ENCODE assay signal across 8 cellular contexts in the genomic region with DNA sequence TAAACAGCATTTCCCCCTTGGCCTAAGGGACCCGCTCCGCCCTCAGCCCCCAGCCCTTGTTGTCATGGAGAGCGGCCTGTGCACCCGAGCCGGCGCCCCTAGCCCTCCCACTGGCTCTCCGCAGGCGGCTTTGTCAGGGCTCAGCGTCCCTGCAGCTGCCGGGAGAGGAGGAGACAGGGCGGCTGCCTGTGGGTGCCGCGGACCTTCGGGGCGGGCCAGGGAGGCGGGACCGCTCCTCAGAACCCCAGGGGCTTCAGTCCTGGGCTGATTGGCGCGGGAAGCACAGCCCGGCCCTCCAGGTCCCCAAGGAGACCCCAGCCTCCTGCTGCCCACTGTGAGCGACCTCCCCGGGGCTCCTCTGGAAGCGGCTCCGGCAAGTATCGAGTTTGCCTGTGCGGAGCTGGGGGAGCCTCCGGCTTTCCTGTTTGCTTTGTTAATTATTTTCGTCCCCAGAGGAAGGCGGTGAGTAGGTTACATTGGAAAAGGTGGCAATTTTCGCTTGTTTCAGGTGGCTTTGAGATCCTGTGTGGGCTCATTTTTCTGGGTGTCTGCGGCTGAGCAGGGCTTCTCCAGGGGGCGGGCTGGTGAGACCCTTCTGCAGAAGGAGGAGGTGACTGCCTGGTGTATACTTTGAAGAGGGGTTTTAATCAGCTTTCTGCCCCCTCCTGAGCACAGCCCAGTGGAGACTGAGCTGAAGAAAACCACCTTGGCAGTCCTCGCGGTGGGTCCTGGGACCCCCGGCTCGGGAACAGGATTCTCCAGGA. TPM values are rescaled to one million over a fixed set of nuclear protein-coding genes. Genes with fewer than 3 reads are reported as not detected.
DNase-seq lines count a peak whose midpoint lies in the region; ATAC-seq, FAIRE-seq and TF ChIP-seq lines count a peak whose summit lies in the region.

A gene with protein sequence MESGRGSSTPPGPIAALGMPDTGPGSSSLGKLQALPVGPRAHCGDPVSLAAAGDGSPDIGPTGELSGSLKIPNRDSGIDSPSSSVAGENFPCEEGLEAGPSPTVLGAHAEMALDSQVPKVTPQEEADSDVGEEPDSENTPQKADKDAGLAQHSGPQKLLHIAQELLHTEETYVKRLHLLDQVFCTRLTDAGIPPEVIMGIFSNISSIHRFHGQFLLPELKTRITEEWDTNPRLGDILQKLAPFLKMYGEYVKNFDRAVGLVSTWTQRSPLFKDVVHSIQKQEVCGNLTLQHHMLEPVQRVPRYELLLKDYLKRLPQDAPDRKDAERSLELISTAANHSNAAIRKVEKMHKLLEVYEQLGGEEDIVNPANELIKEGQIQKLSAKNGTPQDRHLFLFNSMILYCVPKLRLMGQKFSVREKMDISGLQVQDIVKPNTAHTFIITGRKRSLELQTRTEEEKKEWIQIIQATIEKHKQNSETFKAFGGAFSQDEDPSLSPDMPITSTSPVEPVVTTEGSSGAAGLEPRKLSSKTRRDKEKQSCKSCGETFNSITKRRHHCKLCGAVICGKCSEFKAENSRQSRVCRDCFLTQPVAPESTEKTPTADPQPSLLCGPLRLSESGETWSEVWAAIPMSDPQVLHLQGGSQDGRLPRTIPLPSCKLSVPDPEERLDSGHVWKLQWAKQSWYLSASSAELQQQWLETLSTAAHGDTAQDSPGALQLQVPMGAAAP (plus strand): TSS at position 256 of the 764 bp plus-strand sequence. CDS start 28,734 bp downstream, outside the sequence.

- TF ChIP-seq RAD21 in HepG2 (CRISPR knock-in tag; IDR thresholded peaks at IDR 0.05) = no peak

- POLR2A ChIA-PET in HepG2 (lab: Yijun Ruan, JAX) = no interaction called here

- intact Hi-C loops in T-helper 1 cell treated with Interleukin-12 subunit alpha and Interleukin-12 subunit beta and Interleukin-4 antibody, amounts not matched to agents 30 ng/mL and 1 ng/mL, for 36 hours (cut with micrococcal nuclease) = no loop called here
- intact Hi-C loops in HepG2 (cut with micrococcal nuclease; ENCODE audit: unreplicated experiment) = no loop called here

- H3K36me3 ChIP-seq in bronchial epithelial cell (ENCODE audit: control insufficient read depth, insufficient read depth, low read length) (no peaks in the 10 kb centered on the region), HepG2 (replicated peaks in 1 of 2; ENCODE audit: control insufficient read depth in 1 of 2, insufficient read depth in 2 of 2, low read length in 2 of 2) (no peaks in the 10 kb centered on the region), small intestine (ENCODE audit: control insufficient read depth in 2 of 2, insufficient read depth in 2 of 2, low read length in 2 of 2) (no peaks in the 10 kb centered on the region)

- H3K4me1 ChIP-seq in HepG2 (ENCODE audit: insufficient read depth, low read length) (peaks cover 12% of the 10 kb centered on the region), small intestine (ENCODE audit: control insufficient read depth in 2 of 2, insufficient read depth in 1 of 2, low read depth in 1 of 2, low read length in 1 of 2) (no peaks in the 10 kb centered on the region)

- H3K4me2 ChIP-seq in HepG2 (ENCODE audit: low read depth, low read length) = peak within 1 kb of the TSS; percentile 67

- peaks cover 0 to 12% (median 0%) of the 10 kb centered on the region in 3 donors for H3K4me1 Mint-ChIP-seq in IgD-negative memory B cell

- H3K9me3 ChIP-seq in HepG2 (ENCODE audit: low read length) (no peaks in the 10 kb centered on the region), small intestine (ENCODE audit: control insufficient read depth, low read depth) (no peaks in the 10 kb centered on the region)

- no peaks in the 10 kb centered on the region for H3K36me3 Mint-ChIP-seq in IgD-negative memory B cell

- in situ Hi-C loops in HepG2 (cut with HindIII; ENCODE audit: extremely low pct_ligation_motif_present, low pct_unique_long_range_greater_than_20kb) = no loop called here

- TF ChIP-seq EP300 in HepG2 (IDR thresholded peaks at IDR 0.05; ENCODE audit: low read depth in 2 of 2, low read length in 2 of 2) (no peak), HepG2 (CRISPR knock-in tag; IDR thresholded peaks at IDR 0.05; ENCODE audit: borderline replicate concordance) (no peak)

- DNase-seq in 8988T (peak; percentile 70), bronchial epithelial cell (ENCODE audit: low read depth) (no peak), HepG2 (ENCODE audit: low spot score) (no peak), small intestine (no peak)
- peak; percentile 38 for DNase-seq in stimulated activated naive CD4-positive, alpha-beta T cell treated with Interleukin-2 at 50 U/mL for 16 hours (lab: John Stamatoyannopoulos, UW)

- H3K27me3 ChIP-seq in bronchial epithelial cell (ENCODE audit: control insufficient read depth, insufficient read depth, low read length) (no peaks in the 10 kb centered on the region), HepG2 (ENCODE audit: control insufficient read depth in 1 of 2, insufficient read depth in 2 of 2, low read length in 2 of 2) (peaks cover 7 to 56% of the 10 kb centered on the region in 2 experiments; a peak in 4 of 5 replicates), small intestine (ENCODE audit: control insufficient read depth in 2 of 2, insufficient read depth in 2 of 2, low read length in 2 of 2) (peaks cover 0 to 7% of the 10 kb centered on the region in 2 donors)

- peaks cover 32% of the 10 kb centered on the region for H3K27me3 Mint-ChIP-seq in IgD-negative memory B cell

- CTCF ChIA-PET in HepG2 (lab: Yijun Ruan, JAX; ENCODE audit: low intra/inter-chr PET ratio, low total read pairs) = no interaction called here

- H3K4me3 Mint-ChIP-seq in IgD-negative memory B cell = peak within 1 kb of the TSS in 3 of 4 donors; percentile 79 to 91 (median 91)

- ATAC-seq in HepG2 (peak; percentile 94), HG03039 (IDR thresholded peaks at IDR 0.05; ENCODE audit: unreplicated experiment) (no peak)

- WGBS in HepG2 (ENCODE audit: low lambda C conversion rate) = 5% methylated on average over 17 of the region's 36 CpGs
- WGBS in small intestine, 3 donors = 6 to 7% (median 7%) methylated on average over 33 to 36 of the region's 36 CpGs

- peak within 1 kb of the TSS; percentile 45 for H3K4me3 ChIP-seq in bronchial epithelial cell (ENCODE audit: low read depth, low read length)
- H3K4me3 ChIP-seq in HepG2 (replicated peaks in 1 of 3; ENCODE audit: insufficient read depth in 1 of 3, low read depth in 2 of 3, low read length in 3 of 3) = peak within 1 kb of the TSS; percentile 46 to 66 (median 61); a peak in 4 of 6 replicates
- peak within 1 kb of the TSS in 1 of 2 donors; percentile 47 for H3K4me3 ChIP-seq in small intestine (ENCODE audit: low read depth in 1 of 2, low read length in 2 of 2)

- no peaks in the 10 kb centered on the region for H4K20me1 ChIP-seq in HepG2 (ENCODE audit: insufficient read depth, low read length)

- H3K27ac ChIP-seq in HepG2 (ENCODE audit: extremely low read length, insufficient read depth, low read length) (no peak within 1 kb of the TSS), small intestine (ENCODE audit: low read depth in 1 of 2, low read length in 1 of 2) (no peak within 1 kb of the TSS)

- TF ChIP-seq CTCF in bronchial epithelial cell (IDR thresholded peaks at IDR 0.05; ENCODE audit: insufficient read depth, low read length, severe bottlenecking) (no peak), HepG2 (CRISPR knock-in tag; IDR thresholded peaks at IDR 0.05) (no peak)

- H3K9ac ChIP-seq in HepG2 (ENCODE audit: insufficient read depth, low read depth, low read length) = peak within 1 kb of the TSS; percentile 13; the same call in 1 of the 2 replicates

- H2AFZ ChIP-seq in HepG2 (ENCODE audit: low read length) = no peak within 1 kb of the TSS

- no peaks in the 10 kb centered on the region for H3K79me2 ChIP-seq in HepG2 (ENCODE audit: insufficient read depth, low read length)

- no peak for TF ChIP-seq POLR2A in HepG2 (IDR thresholded peaks at IDR 0.05; ENCODE audit: insufficient read depth in 1 of 2, low read depth in 2 of 2, low read length in 2 of 2)

- no TSS peak for BruUV-seq in HepG2 (replicated peaks; lab: Mats Ljungman, UMichigan)

- FAIRE-seq in bronchial epithelial cell (lab: Jason Lieb, UNC) (no peak), HepG2 (lab: Jason Lieb, UNC) (no peak), small intestine (lab: Jason Lieb, UNC) (no peak)

- peaks cover 0 to 2% (median 0%) of the 10 kb centered on the region in 3 donors for H3K9me3 Mint-ChIP-seq in IgD-negative memory B cell

- H3K27ac Mint-ChIP-seq in IgD-negative memory B cell = peak within 1 kb of the TSS in 1 of 3 donors; percentile 16

TF ChIP-seq in HepG2, 621 proteins besides CTCF, POLR2A, EP300 and RAD21 (continues in another document):
- TF ChIP-seq NFE2L1 (CRISPR knock-in tag; IDR thresholded peaks at IDR 0.05; ENCODE audit: borderline replicate concordance) = no peak

RNA-seq across cellular contexts. Expression of the gene that starts here (rescaled TPM):
- polyA plus RNA-seq in IgD-negative memory B cell = 86.1 TPM
- 129 and 133 TPM in 2 replicates for total RNA-seq in T-helper 1 cell treated with Interleukin-12 subunit alpha and Interleukin-12 subunit beta and Interleukin-4 antibody, amounts not matched to agents 30 ng/mL and 1 ng/mL, for 36 hours
- 0.26 and 1.0 TPM in 2 replicates for total RNA-seq in bronchial epithelial cell
- 0.84 and 1.1 TPM in 2 replicates for total RNA-seq in HepG2 (2016; rRNA removed; fragmentation: Illumina TruSeq; extraction: Trizol)
- total RNA-seq in HepG2 (2016; cell fraction: cytosol; rRNA removed; fragmentation: Illumina TruSeq; extraction: Trizol; ENCODE audit: low read depth) = 0.40 and 0.53 TPM in 2 replicates
- total RNA-seq in HepG2 (2016; cell fraction: insoluble cytoplasmic fraction; rRNA removed; fragmentation: Illumina TruSeq; extraction: Trizol) = 0.73 and 1.0 TPM in 2 replicates
- 0.34 and 0.77 TPM in 2 replicates for total RNA-seq in HepG2 (2016; cell fraction: membrane; rRNA removed; fragmentation: Illumina TruSeq; extraction: Trizol)
- 1.0 and 1.4 TPM in 2 replicates for total RNA-seq in HepG2 (2016; cell fraction: nucleus; rRNA removed; fragmentation: Illumina TruSeq; extraction: Trizol)
- polyA plus RNA-seq in HepG2 (2011; rRNA removed) = 0.53 and 0.60 TPM in 2 replicates
- 0.29 and 0.70 TPM in 2 replicates for polyA plus RNA-seq in HepG2 (2011; cell fraction: cytosol; rRNA removed)
- 1.7 and 2.3 TPM in 2 replicates for polyA plus RNA-seq in HepG2 (2011; cell fraction: nucleus; rRNA removed)
- 0.68 and 1.4 TPM in 2 replicates for polyA plus RNA-seq in HepG2 (2012)
- polyA plus RNA-seq in HepG2 (2016; cell fraction: cytosol; fragmentation: Illumina TruSeq; extraction: Trizol; ENCODE audit: low read depth) = 0.17 and 0.27 TPM in 2 replicates
- polyA plus RNA-seq in HepG2 (2016; cell fraction: insoluble cytoplasmic fraction; fragmentation: Illumina TruSeq; extraction: Trizol; ENCODE audit: low read depth) = 0.63 and 0.74 TPM in 2 replicates
- polyA plus RNA-seq in HepG2 (2016; cell fraction: membrane; fragmentation: Illumina TruSeq; extraction: Trizol; ENCODE audit: low read depth) = 0.15 and 0.21 TPM in 2 replicates
- polyA plus RNA-seq in HepG2 (2016; cell fraction: nucleus; fragmentation: Illumina TruSeq; extraction: Trizol; ENCODE audit: insufficient read depth, low read depth) = 1.4 and 2.1 TPM in 2 replicates
- 1.2 and 1.3 TPM in 2 replicates for polyA minus RNA-seq in HepG2 (2011; rRNA and poly(A)+ RNA removed; ENCODE audit: low replicate concordance)
- 0.49 and 0.79 TPM in 2 replicates for polyA minus RNA-seq in HepG2 (2011; cell fraction: cytosol; rRNA and poly(A)+ RNA removed)
- 0.75 and 0.77 TPM in 2 replicates for polyA minus RNA-seq in HepG2 (2011; cell fraction: nucleus; rRNA and poly(A)+ RNA removed)
- 1 to 10 TPM in 2 of 3 donors, under 1 TPM in 1; 0.67 to 4.9 (median 2.7) TPM for polyA plus RNA-seq in small intestine

Comparison
In these comparisons a context has a peak if more than half of its experiments do, and no peak if none do; other contexts are left out.
1. RNA of the gene that starts here (total RNA-seq): 129 to 133 TPM in T-helper 1 cell treated with Interleukin-12 subunit alpha and Interleukin-12 subunit beta and Interleukin-4 antibody, amounts not matched to agents 30 ng/mL and 1 ng/mL, for 36 hours; 0.34 to 1.4 TPM in HepG2 and 0.26 to 1.0 TPM in bronchial epithelial cell; every median in the first group is over 10 times any median in the second.
2. RNA of the gene that starts here (polyA plus RNA-seq): 86.1 TPM in IgD-negative memory B cell (single experiment); 0.67 to 4.9 TPM in small intestine and 0.15 to 2.3 TPM in HepG2; every median in the first group is over 10 times any median in the second.
3. DNase-seq: peak in 8988T (single experiment) and stimulated activated naive CD4-positive, alpha-beta T cell treated with Interleukin-2 at 50 U/mL for 16 hours (single experiment); none in bronchial epithelial cell (single experiment), HepG2 (single experiment) and small intestine (single experiment).